In genomic region chr13:30120133-30120822, GRCh38 we compare ENCODE assay signal across 2 cellular contexts.
TF ChIP-seq lines count a peak whose summit lies in the region.

No MANE protein-coding gene starts in this region.

TF ChIP-seq in SK-N-SH, 30 proteins besides CTCF, POLR2A, EP300 and RAD21 (continued from another document):
- TF ChIP-seq NFIC (IDR thresholded peaks at IDR 0.05; ENCODE audit: borderline replicate concordance) = no peak
- TF ChIP-seq ELF1 (IDR thresholded peaks at IDR 0.05) = no peak
- no peak for TF ChIP-seq PBX3 (IDR thresholded peaks at IDR 0.05)
- no peak for TF ChIP-seq SMC3 (IDR thresholded peaks at IDR 0.05; ENCODE audit: low read depth, low read length)
- TF ChIP-seq ZBTB33 (IDR thresholded peaks at IDR 0.05; ENCODE audit: borderline replicate concordance, low read depth) = no peak
- TF ChIP-seq FOXM1 (IDR thresholded peaks at IDR 0.05; ENCODE audit: low read depth) = no peak
- TF ChIP-seq REST (IDR thresholded peaks at IDR 0.05; ENCODE audit: low read depth, low read length) = no peak
- TF ChIP-seq MEF2A (IDR thresholded peaks at IDR 0.05; ENCODE audit: borderline replicate concordance, low read depth) = no peak
- no peak for TF ChIP-seq MXI1 (IDR thresholded peaks at IDR 0.05; ENCODE audit: low read depth, low read length)
- TF ChIP-seq FOSL2 (IDR thresholded peaks at IDR 0.05; ENCODE audit: borderline replicate concordance, low read depth) = no peak
- no peak for TF ChIP-seq TCF12 (IDR thresholded peaks at IDR 0.05)
TF ChIP-seq in SK-N-SH: peak in this region for 0.

TF ChIP-seq in SK-N-SH treated with all-trans-retinoic acid at 6 μM for 48 hours, 23 proteins besides CTCF, POLR2A, EP300 and RAD21 (continued from another document):
- TF ChIP-seq PATZ1 (CRISPR knock-in tag; IDR thresholded peaks at IDR 0.05; ENCODE audit: borderline replicate concordance) = no peak
- TF ChIP-seq OSR1 (CRISPR knock-in tag; IDR thresholded peaks at IDR 0.05) = no peak
- TF ChIP-seq ZFP3 (CRISPR knock-in tag; IDR thresholded peaks at IDR 0.05) = no peak
- TF ChIP-seq ZNF565 (CRISPR knock-in tag; conservative IDR thresholded peaks at IDR 0.05; ENCODE audit: low read depth) = no peak
- no peak for TF ChIP-seq CSDC2 (CRISPR knock-in tag; IDR thresholded peaks at IDR 0.05)
- no peak for TF ChIP-seq TSHZ2 (CRISPR knock-in tag; IDR thresholded peaks at IDR 0.05)
- TF ChIP-seq ZFP30 (CRISPR knock-in tag; IDR thresholded peaks at IDR 0.05) = no peak
- no peak for TF ChIP-seq POU6F1 (CRISPR knock-in tag; IDR thresholded peaks at IDR 0.05; ENCODE audit: borderline replicate concordance, low read depth)
- no peak for TF ChIP-seq ZC3H10 (CRISPR knock-in tag; IDR thresholded peaks at IDR 0.05)
- no peak for TF ChIP-seq CSRNP3 (CRISPR knock-in tag; IDR thresholded peaks at IDR 0.05)
- TF ChIP-seq ZNF8 (CRISPR knock-in tag; IDR thresholded peaks at IDR 0.05) = no peak
- no peak for TF ChIP-seq CREB5 (CRISPR knock-in tag; IDR thresholded peaks at IDR 0.05; ENCODE audit: low read depth)
- no peak for TF ChIP-seq TCF4 (CRISPR knock-in tag; IDR thresholded peaks at IDR 0.05; ENCODE audit: borderline replicate concordance)
- TF ChIP-seq ARNTL (CRISPR knock-in tag; IDR thresholded peaks at IDR 0.05; ENCODE audit: borderline replicate concordance, low read depth) = no peak
